ENCODE assay signal across 17 cellular contexts in genomic region chr1:205065666-205066065, GRCh38. TPM values are rescaled to one million over a fixed set of nuclear protein-coding genes. Genes with fewer than 3 reads are reported as not detected.
"Had no signal": no experiment of that assay in that cellular context is flagged by ENCODE, and none has a peak within 500 bp of the region (broad histone marks: within the 10 kb centered on the region; RNA-seq: fewer than 3 reads in every experiment).

No MANE protein-coding gene starts in this region.

- ATAC-seq: heart left ventricle; left lobe of liver; stimulated activated effector memory CD8-positive, alpha-beta T cell treated with anti-CD3 and anti-CD28 coated beads, Interleukin-12 subunit alpha, Interleukin-12 subunit beta, amount 100 ng/mL, for 72 hours; stimulated activated naive CD8-positive, alpha-beta T cell treated with anti-CD3 and anti-CD28 coated beads, Interleukin-15, Interleukin-2, amounts not matched to agents 100 U/mL and 50 U/mL, for 24 hours had no signal

- H3K36me3 ChIP-seq: heart left ventricle, neutrophil had no signal

- H3K4me1 ChIP-seq: testis had no signal

- H3K27me3 ChIP-seq: heart left ventricle, neutrophil, testis, tibial nerve had no signal

- H3K9me3 ChIP-seq: heart left ventricle, neutrophil, testis, tibial nerve had no signal

- H3K4me3 ChIP-seq: heart left ventricle, testis, tibial nerve had no signal

- DNase-seq: heart left ventricle; hypothalamus; kidney glomerular epithelial cell; midbrain; nephron progenitor cell; small intestine; stimulated activated CD4-positive, alpha-beta T cell treated with anti-CD3 and anti-CD28 coated beads, Interleukin-4, amount 100 ng/mL, for 1 hour; stimulated activated CD8-positive, alpha-beta memory T cell treated with anti-CD3 and anti-CD28 coated beads, Interleukin-4, amount 100 ng/mL, for 48 hours; stimulated activated naive CD8-positive, alpha-beta T cell treated with anti-CD3 and anti-CD28 coated beads, Interleukin-15, Interleukin-2, amounts not matched to agents 100 U/mL and 50 U/mL, for 24 hours had no signal

- H3K27ac ChIP-seq: heart left ventricle, neutrophil, testis, tibial nerve had no signal

RNA-seq across cellular contexts. Expression of gene CNTN2, which starts 22.7 kb away (rescaled TPM):
- total RNA-seq: glomerular endothelial cell, osteocyte, pulmonary artery endothelial cell had no signal
